1 cellular context compared by ENCODE assay signal in the genomic region with DNA sequence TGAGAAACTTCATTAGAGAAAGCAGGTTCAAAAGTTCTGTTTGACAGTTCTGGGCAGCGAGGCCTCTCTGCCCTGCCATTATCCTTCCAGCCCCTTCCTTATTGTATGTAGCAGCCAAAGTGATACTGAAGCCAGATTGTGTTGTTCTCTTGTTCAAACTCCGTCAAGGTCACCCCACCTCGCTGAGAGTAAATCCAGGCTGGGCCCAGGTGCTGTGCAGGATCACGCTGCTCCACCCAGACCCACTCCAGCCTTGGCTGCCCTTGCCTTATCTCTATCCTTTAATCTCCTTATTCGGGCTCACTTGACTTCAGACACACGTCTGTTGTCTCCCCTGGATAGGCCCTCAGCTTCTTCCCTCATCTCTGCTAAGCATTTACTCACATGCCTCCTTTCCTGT.
TF ChIP-seq lines count a peak whose summit lies in the region.

No MANE protein-coding gene starts in this region.

TF ChIP-seq in WTC11, 78 proteins besides CTCF, POLR2A, EP300 and RAD21 (continued from another document):
- TF ChIP-seq, protein P1, sequence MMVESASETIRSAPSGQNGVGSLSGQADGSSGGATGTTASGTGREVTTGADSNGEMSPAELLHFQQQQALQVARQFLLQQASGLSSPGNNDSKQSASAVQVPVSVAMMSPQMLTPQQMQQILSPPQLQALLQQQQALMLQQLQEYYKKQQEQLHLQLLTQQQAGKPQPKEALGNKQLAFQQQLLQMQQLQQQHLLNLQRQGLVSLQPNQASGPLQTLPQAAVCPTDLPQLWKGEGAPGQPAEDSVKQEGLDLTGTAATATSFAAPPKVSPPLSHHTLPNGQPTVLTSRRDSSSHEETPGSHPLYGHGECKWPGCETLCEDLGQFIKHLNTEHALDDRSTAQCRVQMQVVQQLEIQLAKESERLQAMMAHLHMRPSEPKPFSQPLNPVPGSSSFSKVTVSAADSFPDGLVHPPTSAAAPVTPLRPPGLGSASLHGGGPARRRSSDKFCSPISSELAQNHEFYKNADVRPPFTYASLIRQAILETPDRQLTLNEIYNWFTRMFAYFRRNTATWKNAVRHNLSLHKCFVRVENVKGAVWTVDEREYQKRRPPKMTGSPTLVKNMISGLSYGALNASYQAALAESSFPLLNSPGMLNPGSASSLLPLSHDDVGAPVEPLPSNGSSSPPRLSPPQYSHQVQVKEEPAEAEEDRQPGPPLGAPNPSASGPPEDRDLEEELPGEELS (CRISPR knock-in tag; IDR thresholded peaks at IDR 0.05): no peak
- TF ChIP-seq NR2C2 (CRISPR knock-in tag; IDR thresholded peaks at IDR 0.05) (no peak), PRRX2 (CRISPR knock-in tag; IDR thresholded peaks at IDR 0.05) (no peak), SP1 (CRISPR knock-in tag; conservative IDR thresholded peaks at IDR 0.05) (no peak), SOX15 (CRISPR knock-in tag; IDR thresholded peaks at IDR 0.05) (no peak), ZNF138 (CRISPR knock-in tag; conservative IDR thresholded peaks at IDR 0.05) (no peak), NFYB (CRISPR knock-in tag; conservative IDR thresholded peaks at IDR 0.05; ENCODE audit: low read depth) (no peak), ZNF232 (CRISPR knock-in tag; IDR thresholded peaks at IDR 0.05) (no peak), NR1H2 (CRISPR knock-in tag; IDR thresholded peaks at IDR 0.05) (no peak)
- TF ChIP-seq, protein P2, sequence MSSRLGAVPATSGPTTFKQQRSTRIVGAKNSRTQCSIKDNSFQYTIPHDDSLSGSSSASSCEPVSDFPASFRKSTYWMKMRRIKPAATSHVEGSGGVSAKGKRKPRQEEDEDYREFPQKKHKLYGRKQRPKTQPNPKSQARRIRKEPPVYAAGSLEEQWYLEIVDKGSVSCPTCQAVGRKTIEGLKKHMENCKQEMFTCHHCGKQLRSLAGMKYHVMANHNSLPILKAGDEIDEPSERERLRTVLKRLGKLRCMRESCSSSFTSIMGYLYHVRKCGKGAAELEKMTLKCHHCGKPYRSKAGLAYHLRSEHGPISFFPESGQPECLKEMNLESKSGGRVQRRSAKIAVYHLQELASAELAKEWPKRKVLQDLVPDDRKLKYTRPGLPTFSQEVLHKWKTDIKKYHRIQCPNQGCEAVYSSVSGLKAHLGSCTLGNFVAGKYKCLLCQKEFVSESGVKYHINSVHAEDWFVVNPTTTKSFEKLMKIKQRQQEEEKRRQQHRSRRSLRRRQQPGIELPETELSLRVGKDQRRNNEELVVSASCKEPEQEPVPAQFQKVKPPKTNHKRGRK (CRISPR knock-in tag; IDR thresholded peaks at IDR 0.05; ENCODE audit: borderline replicate concordance): no peak
- TF ChIP-seq, protein P3, sequence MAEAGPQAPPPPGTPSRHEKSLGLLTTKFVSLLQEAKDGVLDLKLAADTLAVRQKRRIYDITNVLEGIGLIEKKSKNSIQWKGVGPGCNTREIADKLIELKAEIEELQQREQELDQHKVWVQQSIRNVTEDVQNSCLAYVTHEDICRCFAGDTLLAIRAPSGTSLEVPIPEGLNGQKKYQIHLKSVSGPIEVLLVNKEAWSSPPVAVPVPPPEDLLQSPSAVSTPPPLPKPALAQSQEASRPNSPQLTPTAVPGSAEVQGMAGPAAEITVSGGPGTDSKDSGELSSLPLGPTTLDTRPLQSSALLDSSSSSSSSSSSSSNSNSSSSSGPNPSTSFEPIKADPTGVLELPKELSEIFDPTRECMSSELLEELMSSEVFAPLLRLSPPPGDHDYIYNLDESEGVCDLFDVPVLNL (CRISPR knock-in tag; IDR thresholded peaks at IDR 0.05; ENCODE audit: borderline replicate concordance, low read depth): no peak
- TF ChIP-seq, protein P4, sequence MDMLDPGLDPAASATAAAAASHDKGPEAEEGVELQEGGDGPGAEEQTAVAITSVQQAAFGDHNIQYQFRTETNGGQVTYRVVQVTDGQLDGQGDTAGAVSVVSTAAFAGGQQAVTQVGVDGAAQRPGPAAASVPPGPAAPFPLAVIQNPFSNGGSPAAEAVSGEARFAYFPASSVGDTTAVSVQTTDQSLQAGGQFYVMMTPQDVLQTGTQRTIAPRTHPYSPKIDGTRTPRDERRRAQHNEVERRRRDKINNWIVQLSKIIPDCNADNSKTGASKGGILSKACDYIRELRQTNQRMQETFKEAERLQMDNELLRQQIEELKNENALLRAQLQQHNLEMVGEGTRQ (CRISPR knock-in tag; IDR thresholded peaks at IDR 0.05): no peak
- TF ChIP-seq, protein P5, sequence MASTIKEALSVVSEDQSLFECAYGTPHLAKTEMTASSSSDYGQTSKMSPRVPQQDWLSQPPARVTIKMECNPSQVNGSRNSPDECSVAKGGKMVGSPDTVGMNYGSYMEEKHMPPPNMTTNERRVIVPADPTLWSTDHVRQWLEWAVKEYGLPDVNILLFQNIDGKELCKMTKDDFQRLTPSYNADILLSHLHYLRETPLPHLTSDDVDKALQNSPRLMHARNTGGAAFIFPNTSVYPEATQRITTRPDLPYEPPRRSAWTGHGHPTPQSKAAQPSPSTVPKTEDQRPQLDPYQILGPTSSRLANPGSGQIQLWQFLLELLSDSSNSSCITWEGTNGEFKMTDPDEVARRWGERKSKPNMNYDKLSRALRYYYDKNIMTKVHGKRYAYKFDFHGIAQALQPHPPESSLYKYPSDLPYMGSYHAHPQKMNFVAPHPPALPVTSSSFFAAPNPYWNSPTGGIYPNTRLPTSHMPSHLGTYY (CRISPR knock-in tag; IDR thresholded peaks at IDR 0.05): no peak
TF ChIP-seq in WTC11: peak in this region for 0.
